ENCODE assay signal across 1 cellular context in the genomic region with DNA sequence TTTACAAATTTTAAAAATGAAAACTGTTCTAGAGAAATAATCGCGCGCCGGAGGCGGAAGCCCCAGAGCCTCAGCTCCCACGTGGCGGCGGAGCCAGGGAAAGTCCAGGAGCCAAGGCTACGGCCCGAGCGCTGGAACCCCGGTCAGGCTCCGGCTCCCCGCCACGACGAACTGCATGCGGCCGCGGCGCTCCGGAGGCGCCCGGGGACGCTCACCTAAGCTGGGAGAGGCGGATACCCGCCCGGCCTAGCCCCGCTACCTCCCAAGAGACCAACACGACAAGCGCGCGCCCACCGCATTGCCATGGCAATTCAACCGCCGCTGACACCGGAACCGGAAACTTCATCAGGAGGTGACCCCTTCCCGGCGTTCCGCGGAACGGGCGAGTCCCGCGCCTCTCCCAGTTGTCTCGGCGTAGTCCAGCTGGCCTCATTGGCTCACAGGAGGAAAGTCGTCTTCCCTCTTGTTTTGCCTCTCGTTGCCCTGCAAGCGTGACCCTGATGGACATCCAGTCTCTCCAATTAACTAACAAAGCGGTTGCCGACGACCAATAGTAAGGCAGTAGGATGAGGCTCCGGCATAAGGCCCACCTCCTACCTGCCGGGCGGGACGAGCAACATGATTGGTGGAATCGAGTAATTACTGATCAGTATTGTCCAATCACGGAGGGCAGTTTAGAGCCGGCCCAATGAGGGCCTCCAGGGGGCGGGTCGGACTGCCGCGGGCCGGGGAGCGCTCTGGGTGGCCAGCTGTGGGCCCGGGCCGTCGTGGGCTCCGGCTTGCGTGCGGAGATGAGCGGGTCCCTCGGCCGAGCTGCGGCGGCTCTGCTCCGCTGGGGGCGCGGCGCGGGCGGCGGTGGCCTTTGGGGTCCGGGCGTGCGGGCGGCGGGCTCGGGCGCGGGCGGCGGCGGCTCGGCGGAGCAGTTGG.
TF ChIP-seq lines count a peak whose summit lies in the region.

A gene (plus strand): TSS at position 752 of the 927 bp plus-strand sequence. CDS start 40 bp downstream, at position 792.

TF ChIP-seq in GM12878, 131 proteins besides CTCF, POLR2A, EP300 and RAD21 (continued from another document and continues in another):
- TF ChIP-seq, protein P1, sequence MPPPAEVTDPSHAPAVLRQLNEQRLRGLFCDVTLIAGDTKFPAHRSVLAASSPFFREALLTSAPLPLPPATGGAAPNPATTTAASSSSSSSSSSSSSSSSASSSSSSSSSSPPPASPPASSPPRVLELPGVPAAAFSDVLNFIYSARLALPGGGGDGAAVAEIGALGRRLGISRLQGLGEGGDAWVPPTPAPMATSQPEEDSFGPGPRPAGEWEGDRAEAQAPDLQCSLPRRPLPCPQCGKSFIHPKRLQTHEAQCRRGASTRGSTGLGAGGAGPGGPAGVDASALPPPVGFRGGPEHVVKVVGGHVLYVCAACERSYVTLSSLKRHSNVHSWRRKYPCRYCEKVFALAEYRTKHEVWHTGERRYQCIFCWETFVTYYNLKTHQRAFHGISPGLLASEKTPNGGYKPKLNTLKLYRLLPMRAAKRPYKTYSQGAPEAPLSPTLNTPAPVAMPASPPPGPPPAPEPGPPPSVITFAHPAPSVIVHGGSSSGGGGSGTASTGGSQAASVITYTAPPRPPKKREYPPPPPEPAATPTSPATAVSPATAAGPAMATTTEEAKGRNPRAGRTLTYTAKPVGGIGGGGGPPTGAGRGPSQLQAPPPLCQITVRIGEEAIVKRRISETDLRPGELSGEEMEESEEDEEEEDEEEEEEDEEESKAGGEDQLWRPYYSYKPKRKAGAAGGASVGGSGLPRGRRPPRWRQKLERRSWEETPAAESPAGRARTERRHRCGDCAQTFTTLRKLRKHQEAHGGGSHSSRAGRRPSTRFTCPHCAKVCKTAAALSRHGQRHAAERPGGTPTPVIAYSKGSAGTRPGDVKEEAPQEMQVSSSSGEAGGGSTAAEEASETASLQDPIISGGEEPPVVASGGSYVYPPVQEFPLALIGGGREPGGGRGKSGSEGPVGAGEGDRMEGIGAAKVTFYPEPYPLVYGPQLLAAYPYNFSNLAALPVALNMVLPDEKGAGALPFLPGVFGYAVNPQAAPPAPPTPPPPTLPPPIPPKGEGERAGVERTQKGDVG (CRISPR knock-in tag; IDR thresholded peaks at IDR 0.05): no peak
- TF ChIP-seq JUND (IDR thresholded peaks at IDR 0.05; ENCODE audit: low read depth, low read length) (no peak), PAX5 (IDR thresholded peaks at IDR 0.05; ENCODE audit: borderline replicate concordance, low read depth, low read length) (peak; percentile 93; the same call in 1 of the 2 replicates), ESRRA (IDR thresholded peaks at IDR 0.05; ENCODE audit: low read length) (no peak), BACH1 (IDR thresholded peaks at IDR 0.05; ENCODE audit: borderline replicate concordance) (0 out of 2 replicates have a peak, but pooled peaks have one; percentile 53), RCOR1 (conservative IDR thresholded peaks at IDR 0.05; ENCODE audit: low read depth, low read length) (no peak), NFYA (IDR thresholded peaks at IDR 0.05; ENCODE audit: borderline replicate concordance, low read depth, low read length) (peak; percentile 90), HCFC1 (IDR thresholded peaks at IDR 0.05; ENCODE audit: low read length) (peak; percentile 81), NRF1 (conservative IDR thresholded peaks at IDR 0.05; ENCODE audit: low read depth, low read length) (no peak; the same call in 1 of the 2 replicates), YY1 (IDR thresholded peaks at IDR 0.05; ENCODE audit: low read depth, low read length) (peak; percentile 53; the same call in 1 of the 2 replicates), BMI1 (IDR thresholded peaks at IDR 0.05; ENCODE audit: borderline replicate concordance) (peak; percentile 97), NR2C2 (IDR thresholded peaks at IDR 0.05; ENCODE audit: borderline replicate concordance, control insufficient read depth, insufficient read length, low read depth) (peak; percentile 86), YBX1 (IDR thresholded peaks at IDR 0.05) (no peak), RELA (IDR thresholded peaks at IDR 0.05; ENCODE audit: borderline replicate concordance, partially characterized antibody) (peak; percentile 27), SMC3 (IDR thresholded peaks at IDR 0.05; ENCODE audit: borderline replicate concordance, low read length) (no peak), ZNF24 (IDR thresholded peaks at IDR 0.05) (no peak), ZNF622 (IDR thresholded peaks at IDR 0.05) (no peak), MEF2B (IDR thresholded peaks at IDR 0.05; ENCODE audit: partially characterized antibody, poor library complexity, severe bottlenecking) (peak; percentile 98), NR2F1 (conservative IDR thresholded peaks at IDR 0.05) (peak; percentile 36; the same call in 1 of the 2 replicates), CHD1 (IDR thresholded peaks at IDR 0.05; ENCODE audit: low read depth, low read length) (no peak), HDAC2 (IDR thresholded peaks at IDR 0.05) (no peak)
- TF ChIP-seq, protein P2, sequence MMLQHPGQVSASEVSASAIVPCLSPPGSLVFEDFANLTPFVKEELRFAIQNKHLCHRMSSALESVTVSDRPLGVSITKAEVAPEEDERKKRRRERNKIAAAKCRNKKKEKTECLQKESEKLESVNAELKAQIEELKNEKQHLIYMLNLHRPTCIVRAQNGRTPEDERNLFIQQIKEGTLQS (IDR thresholded peaks at IDR 0.05; ENCODE audit: borderline replicate concordance, extremely low read depth, low read depth, low read length): no peak
- TF ChIP-seq, protein P3, sequence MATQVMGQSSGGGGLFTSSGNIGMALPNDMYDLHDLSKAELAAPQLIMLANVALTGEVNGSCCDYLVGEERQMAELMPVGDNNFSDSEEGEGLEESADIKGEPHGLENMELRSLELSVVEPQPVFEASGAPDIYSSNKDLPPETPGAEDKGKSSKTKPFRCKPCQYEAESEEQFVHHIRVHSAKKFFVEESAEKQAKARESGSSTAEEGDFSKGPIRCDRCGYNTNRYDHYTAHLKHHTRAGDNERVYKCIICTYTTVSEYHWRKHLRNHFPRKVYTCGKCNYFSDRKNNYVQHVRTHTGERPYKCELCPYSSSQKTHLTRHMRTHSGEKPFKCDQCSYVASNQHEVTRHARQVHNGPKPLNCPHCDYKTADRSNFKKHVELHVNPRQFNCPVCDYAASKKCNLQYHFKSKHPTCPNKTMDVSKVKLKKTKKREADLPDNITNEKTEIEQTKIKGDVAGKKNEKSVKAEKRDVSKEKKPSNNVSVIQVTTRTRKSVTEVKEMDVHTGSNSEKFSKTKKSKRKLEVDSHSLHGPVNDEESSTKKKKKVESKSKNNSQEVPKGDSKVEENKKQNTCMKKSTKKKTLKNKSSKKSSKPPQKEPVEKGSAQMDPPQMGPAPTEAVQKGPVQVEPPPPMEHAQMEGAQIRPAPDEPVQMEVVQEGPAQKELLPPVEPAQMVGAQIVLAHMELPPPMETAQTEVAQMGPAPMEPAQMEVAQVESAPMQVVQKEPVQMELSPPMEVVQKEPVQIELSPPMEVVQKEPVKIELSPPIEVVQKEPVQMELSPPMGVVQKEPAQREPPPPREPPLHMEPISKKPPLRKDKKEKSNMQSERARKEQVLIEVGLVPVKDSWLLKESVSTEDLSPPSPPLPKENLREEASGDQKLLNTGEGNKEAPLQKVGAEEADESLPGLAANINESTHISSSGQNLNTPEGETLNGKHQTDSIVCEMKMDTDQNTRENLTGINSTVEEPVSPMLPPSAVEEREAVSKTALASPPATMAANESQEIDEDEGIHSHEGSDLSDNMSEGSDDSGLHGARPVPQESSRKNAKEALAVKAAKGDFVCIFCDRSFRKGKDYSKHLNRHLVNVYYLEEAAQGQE (IDR thresholded peaks at IDR 0.05; ENCODE audit: low read depth, low read length): no peak
- TF ChIP-seq, protein P4, sequence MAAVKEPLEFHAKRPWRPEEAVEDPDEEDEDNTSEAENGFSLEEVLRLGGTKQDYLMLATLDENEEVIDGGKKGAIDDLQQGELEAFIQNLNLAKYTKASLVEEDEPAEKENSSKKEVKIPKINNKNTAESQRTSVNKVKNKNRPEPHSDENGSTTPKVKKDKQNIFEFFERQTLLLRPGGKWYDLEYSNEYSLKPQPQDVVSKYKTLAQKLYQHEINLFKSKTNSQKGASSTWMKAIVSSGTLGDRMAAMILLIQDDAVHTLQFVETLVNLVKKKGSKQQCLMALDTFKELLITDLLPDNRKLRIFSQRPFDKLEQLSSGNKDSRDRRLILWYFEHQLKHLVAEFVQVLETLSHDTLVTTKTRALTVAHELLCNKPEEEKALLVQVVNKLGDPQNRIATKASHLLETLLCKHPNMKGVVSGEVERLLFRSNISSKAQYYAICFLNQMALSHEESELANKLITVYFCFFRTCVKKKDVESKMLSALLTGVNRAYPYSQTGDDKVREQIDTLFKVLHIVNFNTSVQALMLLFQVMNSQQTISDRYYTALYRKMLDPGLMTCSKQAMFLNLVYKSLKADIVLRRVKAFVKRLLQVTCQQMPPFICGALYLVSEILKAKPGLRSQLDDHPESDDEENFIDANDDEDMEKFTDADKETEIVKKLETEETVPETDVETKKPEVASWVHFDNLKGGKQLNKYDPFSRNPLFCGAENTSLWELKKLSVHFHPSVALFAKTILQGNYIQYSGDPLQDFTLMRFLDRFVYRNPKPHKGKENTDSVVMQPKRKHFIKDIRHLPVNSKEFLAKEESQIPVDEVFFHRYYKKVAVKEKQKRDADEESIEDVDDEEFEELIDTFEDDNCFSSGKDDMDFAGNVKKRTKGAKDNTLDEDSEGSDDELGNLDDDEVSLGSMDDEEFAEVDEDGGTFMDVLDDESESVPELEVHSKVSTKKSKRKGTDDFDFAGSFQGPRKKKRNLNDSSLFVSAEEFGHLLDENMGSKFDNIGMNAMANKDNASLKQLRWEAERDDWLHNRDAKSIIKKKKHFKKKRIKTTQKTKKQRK (IDR thresholded peaks at IDR 0.05; ENCODE audit: low read depth, low read length): peak; percentile 95
- TF ChIP-seq, protein P5, sequence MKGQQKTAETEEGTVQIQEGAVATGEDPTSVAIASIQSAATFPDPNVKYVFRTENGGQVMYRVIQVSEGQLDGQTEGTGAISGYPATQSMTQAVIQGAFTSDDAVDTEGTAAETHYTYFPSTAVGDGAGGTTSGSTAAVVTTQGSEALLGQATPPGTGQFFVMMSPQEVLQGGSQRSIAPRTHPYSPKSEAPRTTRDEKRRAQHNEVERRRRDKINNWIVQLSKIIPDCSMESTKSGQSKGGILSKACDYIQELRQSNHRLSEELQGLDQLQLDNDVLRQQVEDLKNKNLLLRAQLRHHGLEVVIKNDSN (IDR thresholded peaks at IDR 0.05; ENCODE audit: borderline replicate concordance, extremely low read length, insufficient read depth, low read depth, low read length): no peak
- TF ChIP-seq, protein P6, sequence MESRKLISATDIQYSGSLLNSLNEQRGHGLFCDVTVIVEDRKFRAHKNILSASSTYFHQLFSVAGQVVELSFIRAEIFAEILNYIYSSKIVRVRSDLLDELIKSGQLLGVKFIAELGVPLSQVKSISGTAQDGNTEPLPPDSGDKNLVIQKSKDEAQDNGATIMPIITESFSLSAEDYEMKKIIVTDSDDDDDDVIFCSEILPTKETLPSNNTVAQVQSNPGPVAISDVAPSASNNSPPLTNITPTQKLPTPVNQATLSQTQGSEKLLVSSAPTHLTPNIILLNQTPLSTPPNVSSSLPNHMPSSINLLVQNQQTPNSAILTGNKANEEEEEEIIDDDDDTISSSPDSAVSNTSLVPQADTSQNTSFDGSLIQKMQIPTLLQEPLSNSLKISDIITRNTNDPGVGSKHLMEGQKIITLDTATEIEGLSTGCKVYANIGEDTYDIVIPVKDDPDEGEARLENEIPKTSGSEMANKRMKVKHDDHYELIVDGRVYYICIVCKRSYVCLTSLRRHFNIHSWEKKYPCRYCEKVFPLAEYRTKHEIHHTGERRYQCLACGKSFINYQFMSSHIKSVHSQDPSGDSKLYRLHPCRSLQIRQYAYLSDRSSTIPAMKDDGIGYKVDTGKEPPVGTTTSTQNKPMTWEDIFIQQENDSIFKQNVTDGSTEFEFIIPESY (IDR thresholded peaks at IDR 0.05): no peak
- TF ChIP-seq, protein P7, sequence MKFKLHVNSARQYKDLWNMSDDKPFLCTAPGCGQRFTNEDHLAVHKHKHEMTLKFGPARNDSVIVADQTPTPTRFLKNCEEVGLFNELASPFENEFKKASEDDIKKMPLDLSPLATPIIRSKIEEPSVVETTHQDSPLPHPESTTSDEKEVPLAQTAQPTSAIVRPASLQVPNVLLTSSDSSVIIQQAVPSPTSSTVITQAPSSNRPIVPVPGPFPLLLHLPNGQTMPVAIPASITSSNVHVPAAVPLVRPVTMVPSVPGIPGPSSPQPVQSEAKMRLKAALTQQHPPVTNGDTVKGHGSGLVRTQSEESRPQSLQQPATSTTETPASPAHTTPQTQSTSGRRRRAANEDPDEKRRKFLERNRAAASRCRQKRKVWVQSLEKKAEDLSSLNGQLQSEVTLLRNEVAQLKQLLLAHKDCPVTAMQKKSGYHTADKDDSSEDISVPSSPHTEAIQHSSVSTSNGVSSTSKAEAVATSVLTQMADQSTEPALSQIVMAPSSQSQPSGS (IDR thresholded peaks at IDR 0.05; ENCODE audit: low read length): no peak
- TF ChIP-seq, protein P8, sequence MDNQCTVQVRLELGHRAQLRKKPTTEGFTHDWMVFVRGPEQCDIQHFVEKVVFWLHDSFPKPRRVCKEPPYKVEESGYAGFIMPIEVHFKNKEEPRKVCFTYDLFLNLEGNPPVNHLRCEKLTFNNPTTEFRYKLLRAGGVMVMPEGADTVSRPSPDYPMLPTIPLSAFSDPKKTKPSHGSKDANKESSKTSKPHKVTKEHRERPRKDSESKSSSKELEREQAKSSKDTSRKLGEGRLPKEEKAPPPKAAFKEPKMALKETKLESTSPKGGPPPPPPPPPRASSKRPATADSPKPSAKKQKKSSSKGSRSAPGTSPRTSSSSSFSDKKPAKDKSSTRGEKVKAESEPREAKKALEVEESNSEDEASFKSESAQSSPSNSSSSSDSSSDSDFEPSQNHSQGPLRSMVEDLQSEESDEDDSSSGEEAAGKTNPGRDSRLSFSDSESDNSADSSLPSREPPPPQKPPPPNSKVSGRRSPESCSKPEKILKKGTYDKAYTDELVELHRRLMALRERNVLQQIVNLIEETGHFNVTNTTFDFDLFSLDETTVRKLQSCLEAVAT (IDR thresholded peaks at IDR 0.05): 0 out of 2 replicates have a peak, but pooled peaks have one; percentile 41
- TF ChIP-seq, protein P9, sequence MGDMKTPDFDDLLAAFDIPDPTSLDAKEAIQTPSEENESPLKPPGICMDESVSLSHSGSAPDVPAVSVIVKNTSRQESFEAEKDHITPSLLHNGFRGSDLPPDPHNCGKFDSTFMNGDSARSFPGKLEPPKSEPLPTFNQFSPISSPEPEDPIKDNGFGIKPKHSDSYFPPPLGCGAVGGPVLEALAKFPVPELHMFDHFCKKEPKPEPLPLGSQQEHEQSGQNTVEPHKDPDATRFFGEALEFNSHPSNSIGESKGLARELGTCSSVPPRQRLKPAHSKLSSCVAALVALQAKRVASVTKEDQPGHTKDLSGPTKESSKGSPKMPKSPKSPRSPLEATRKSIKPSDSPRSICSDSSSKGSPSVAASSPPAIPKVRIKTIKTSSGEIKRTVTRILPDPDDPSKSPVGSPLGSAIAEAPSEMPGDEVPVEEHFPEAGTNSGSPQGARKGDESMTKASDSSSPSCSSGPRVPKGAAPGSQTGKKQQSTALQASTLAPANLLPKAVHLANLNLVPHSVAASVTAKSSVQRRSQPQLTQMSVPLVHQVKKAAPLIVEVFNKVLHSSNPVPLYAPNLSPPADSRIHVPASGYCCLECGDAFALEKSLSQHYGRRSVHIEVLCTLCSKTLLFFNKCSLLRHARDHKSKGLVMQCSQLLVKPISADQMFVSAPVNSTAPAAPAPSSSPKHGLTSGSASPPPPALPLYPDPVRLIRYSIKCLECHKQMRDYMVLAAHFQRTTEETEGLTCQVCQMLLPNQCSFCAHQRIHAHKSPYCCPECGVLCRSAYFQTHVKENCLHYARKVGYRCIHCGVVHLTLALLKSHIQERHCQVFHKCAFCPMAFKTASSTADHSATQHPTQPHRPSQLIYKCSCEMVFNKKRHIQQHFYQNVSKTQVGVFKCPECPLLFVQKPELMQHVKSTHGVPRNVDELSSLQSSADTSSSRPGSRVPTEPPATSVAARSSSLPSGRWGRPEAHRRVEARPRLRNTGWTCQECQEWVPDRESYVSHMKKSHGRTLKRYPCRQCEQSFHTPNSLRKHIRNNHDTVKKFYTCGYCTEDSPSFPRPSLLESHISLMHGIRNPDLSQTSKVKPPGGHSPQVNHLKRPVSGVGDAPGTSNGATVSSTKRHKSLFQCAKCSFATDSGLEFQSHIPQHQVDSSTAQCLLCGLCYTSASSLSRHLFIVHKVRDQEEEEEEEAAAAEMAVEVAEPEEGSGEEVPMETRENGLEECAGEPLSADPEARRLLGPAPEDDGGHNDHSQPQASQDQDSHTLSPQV (IDR thresholded peaks at IDR 0.05): no peak
